2 cellular contexts compared by ENCODE assay signal in the genomic region with DNA sequence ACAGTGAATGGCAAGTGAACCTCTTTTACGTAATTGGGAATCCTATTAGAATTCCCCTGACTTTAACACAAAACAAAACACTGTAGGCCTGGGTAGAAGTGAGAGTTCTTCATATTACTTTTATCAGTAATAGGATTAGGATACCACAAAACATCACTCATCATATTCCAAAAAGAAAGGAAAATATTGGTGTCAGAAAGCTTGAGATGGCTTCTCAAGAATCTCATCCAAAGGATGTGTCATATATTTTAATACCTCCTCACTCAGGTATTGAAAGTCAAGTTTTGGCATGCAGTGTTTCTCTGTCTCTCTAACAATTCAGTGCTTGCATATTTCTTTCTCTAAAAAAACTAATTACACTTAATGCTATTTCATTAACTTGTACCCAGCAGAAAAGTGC.
TF ChIP-seq lines count a peak whose summit lies in the region.

No MANE protein-coding gene starts in this region.

TF ChIP-seq in IMR-90, 13 proteins besides CTCF, POLR2A, EP300 and RAD21:
- no peak for TF ChIP-seq USF2 (IDR thresholded peaks at IDR 0.05; ENCODE audit: low read depth, low read length)
- TF ChIP-seq MXI1 (IDR thresholded peaks at IDR 0.05; ENCODE audit: borderline replicate concordance, low read depth, low read length), result no peak
- no peak for TF ChIP-seq RCOR1 (IDR thresholded peaks at IDR 0.05; ENCODE audit: insufficient replicate concordance, low read length)
- no peak for TF ChIP-seq SMC3 (IDR thresholded peaks at IDR 0.05; ENCODE audit: low read depth, low read length)
- TF ChIP-seq MAFK (IDR thresholded peaks at IDR 0.05; ENCODE audit: low read depth, low read length), result no peak
- TF ChIP-seq, protein P1, sequence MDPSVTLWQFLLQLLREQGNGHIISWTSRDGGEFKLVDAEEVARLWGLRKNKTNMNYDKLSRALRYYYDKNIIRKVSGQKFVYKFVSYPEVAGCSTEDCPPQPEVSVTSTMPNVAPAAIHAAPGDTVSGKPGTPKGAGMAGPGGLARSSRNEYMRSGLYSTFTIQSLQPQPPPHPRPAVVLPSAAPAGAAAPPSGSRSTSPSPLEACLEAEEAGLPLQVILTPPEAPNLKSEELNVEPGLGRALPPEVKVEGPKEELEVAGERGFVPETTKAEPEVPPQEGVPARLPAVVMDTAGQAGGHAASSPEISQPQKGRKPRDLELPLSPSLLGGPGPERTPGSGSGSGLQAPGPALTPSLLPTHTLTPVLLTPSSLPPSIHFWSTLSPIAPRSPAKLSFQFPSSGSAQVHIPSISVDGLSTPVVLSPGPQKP (IDR thresholded peaks at IDR 0.05; ENCODE audit: borderline replicate concordance, low read depth, low read length), result no peak
- TF ChIP-seq CEBPB (IDR thresholded peaks at IDR 0.05; ENCODE audit: low read depth, low read length), result no peak
- TF ChIP-seq MAZ (IDR thresholded peaks at IDR 0.05; ENCODE audit: borderline replicate concordance, low read depth, low read length), result no peak
- no peak for TF ChIP-seq RFX5 (IDR thresholded peaks at IDR 0.05; ENCODE audit: low read depth, low read length)

TF ChIP-seq in GM12878, 131 proteins besides CTCF, POLR2A, EP300 and RAD21 (continued from another document):
- no peak for TF ChIP-seq RBBP5 (conservative IDR thresholded peaks at IDR 0.05)
- TF ChIP-seq MYB (IDR thresholded peaks at IDR 0.05; ENCODE audit: borderline replicate concordance, low read depth, low read length), result no peak
- TF ChIP-seq GABPA (IDR thresholded peaks at IDR 0.05; ENCODE audit: low read depth), result no peak
- TF ChIP-seq SP1 (IDR thresholded peaks at IDR 0.05; ENCODE audit: low read depth, low read length), result no peak
